ENCODE assay signal across 18 cellular contexts in the genomic region with DNA sequence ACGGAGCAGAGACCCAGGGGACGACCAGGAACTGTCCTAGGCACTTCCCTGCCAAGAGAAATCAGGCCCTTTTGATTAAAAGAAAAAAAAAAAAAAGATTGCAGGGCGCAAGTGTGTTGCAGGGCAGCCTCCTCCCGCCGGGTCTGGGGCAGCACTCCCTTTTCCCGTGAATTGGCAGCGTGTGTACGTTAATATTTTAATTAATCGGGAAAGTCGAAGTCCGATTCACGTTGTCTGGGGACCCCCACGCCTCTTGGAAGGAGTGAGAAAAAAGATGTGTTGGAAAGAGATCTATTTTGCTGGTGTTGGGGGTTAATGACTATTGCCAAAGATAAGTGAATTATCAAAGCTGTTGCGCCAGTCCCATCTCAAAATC. TPM values are rescaled to one million over a fixed set of nuclear protein-coding genes. Genes with fewer than 3 reads are reported as not detected.
DNase-seq lines count a peak whose midpoint lies in the region; ATAC-seq and TF ChIP-seq lines count a peak whose summit lies in the region.
"Had no signal": no experiment of that assay in that cellular context is flagged by ENCODE, and none has a peak within 500 bp of the region (broad histone marks: within the 10 kb centered on the region; RNA-seq: fewer than 3 reads in every experiment).

No MANE protein-coding gene starts in this region.

- TF ChIP-seq CTCF in NB4 (IDR thresholded peaks at IDR 0.05; ENCODE audit: low read depth, low read length) (no peak), smooth muscle cell (IDR thresholded peaks at IDR 0.05; ENCODE audit: borderline replicate concordance, insufficient read depth, poor library complexity, severe bottlenecking) (no peak)

- H3K79me2 ChIP-seq in smooth muscle cell (ENCODE audit: low read depth), result no peaks in the 10 kb centered on the region

- H3K4me3 Mint-ChIP-seq in activated T-cell treated with anti-CD3 and anti-CD28 coated beads, Interleukin-2, amount 50 U/mL, for 72 hours, result no peak overlapping the region
- H3K4me3 Mint-ChIP-seq in immature natural killer cell, result peak overlapping the region in 4 of 5 donors; percentile 18 to 66 (median 36)

- H3K36me3 ChIP-seq in smooth muscle cell (ENCODE audit: low read depth), result no peaks in the 10 kb centered on the region
- H3K36me3 ChIP-seq: ascending aorta, spleen had no signal

- H2AFZ ChIP-seq in smooth muscle cell (ENCODE audit: low read depth), result no peak overlapping the region

- H3K4me1 ChIP-seq in smooth muscle cell (ENCODE audit: low read depth), result peaks cover 30% of the 10 kb centered on the region

- 7% methylated on average over 14 of the region's 14 CpGs for WGBS in smooth muscle cell (ENCODE audit: low lambda C conversion rate)

- no peak for TF ChIP-seq POLR2A in NB4 (IDR thresholded peaks at IDR 0.05; ENCODE audit: extremely low read depth, insufficient read length)

- no peak overlapping the region for H3K27ac ChIP-seq in smooth muscle cell (ENCODE audit: low read depth)
- H3K27ac ChIP-seq: ascending aorta, dorsolateral prefrontal cortex, spleen had no signal

- H3K4me2 ChIP-seq in smooth muscle cell, result peak overlapping the region; percentile 98

- no peaks in the 10 kb centered on the region for H3K9me3 Mint-ChIP-seq in activated T-cell treated with anti-CD3 and anti-CD28 coated beads, Interleukin-2, amount 50 U/mL, for 72 hours
- H3K9me3 Mint-ChIP-seq in immature natural killer cell, result peaks cover 0 to 10% (median 0%) of the 10 kb centered on the region in 6 donors
- H3K9me3 Mint-ChIP-seq: activated T-helper 17 cell treated with anti-CD3 and anti-CD28 coated beads, Interleukin-2, amount 50 U/mL, for 72 hours had no signal

- H4K20me1 ChIP-seq in smooth muscle cell (ENCODE audit: low read depth), result peaks cover 3% of the 10 kb centered on the region

- H3K36me3 Mint-ChIP-seq in activated T-cell treated with anti-CD3 and anti-CD28 coated beads, Interleukin-2, amount 50 U/mL, for 72 hours (ENCODE audit: insufficient read depth in 2 of 2), result no peaks in the 10 kb centered on the region
- no peaks in the 10 kb centered on the region for H3K36me3 Mint-ChIP-seq in immature natural killer cell

- H3K9me3 ChIP-seq in smooth muscle cell (replicated peaks; ENCODE audit: low read depth), result no peaks in the 10 kb centered on the region
- H3K9me3 ChIP-seq: ascending aorta had no signal

- no peaks in the 10 kb centered on the region for H3F3A ChIP-seq in smooth muscle cell (ENCODE audit: low read depth)

- H3K27me3 Mint-ChIP-seq in activated T-cell treated with anti-CD3 and anti-CD28 coated beads, Interleukin-2, amount 50 U/mL, for 72 hours (ENCODE audit: low read depth), result peaks cover 58% of the 10 kb centered on the region
- H3K27me3 Mint-ChIP-seq in immature natural killer cell (ENCODE audit: low read depth in 3 of 3), result peaks cover 28 to 64% (median 51%) of the 10 kb centered on the region in 3 donors

- peak overlapping the region; percentile 25 for H3K27ac Mint-ChIP-seq in activated T-cell treated with anti-CD3 and anti-CD28 coated beads, Interleukin-2, amount 50 U/mL, for 72 hours
- no peak overlapping the region for H3K27ac Mint-ChIP-seq in immature natural killer cell
- H3K27ac Mint-ChIP-seq: activated T-helper 17 cell treated with anti-CD3 and anti-CD28 coated beads, Interleukin-2, amount 50 U/mL, for 72 hours had no signal

- H3K4me3 ChIP-seq in NB4 (ENCODE audit: low read depth, low read length) (peak overlapping the region; percentile 47), smooth muscle cell (no peak overlapping the region)

- no peak for DNase-seq in activated T-cell treated with anti-CD3 and anti-CD28 coated beads, Interleukin-2, amount 50 U/mL, for 72 hours
- no peak for DNase-seq in activated T-cell treated with anti-CD3 and anti-CD28 coated beads, Interleukin-2, amount 50 U/mL, for 1 hour
- DNase-seq in NB4 (ENCODE audit: low read depth) (no peak), immature natural killer cell (no peak), smooth muscle cell (lab: John Stamatoyannopoulos, UW; ENCODE audit: unreplicated experiment) (no peak), NCI-H1048 (lab: John Stamatoyannopoulos, UW) (no peak), SIG-M5 (lab: John Stamatoyannopoulos, UW) (no peak), OCI-M2 (lab: John Stamatoyannopoulos, UW; ENCODE audit: unreplicated experiment) (no peak)
- DNase-seq: DMS79, dorsolateral prefrontal cortex, kidney glomerular epithelial cell, NCI-H1417, NCI-H446 had no signal

- H3K4me1 Mint-ChIP-seq in activated T-cell treated with anti-CD3 and anti-CD28 coated beads, Interleukin-2, amount 50 U/mL, for 72 hours (ENCODE audit: low read depth), result peaks cover 20% of the 10 kb centered on the region
- H3K4me1 Mint-ChIP-seq in immature natural killer cell, result peaks cover 20 to 21% of the 10 kb centered on the region in 2 donors

- no peak for ATAC-seq in activated T-cell treated with anti-CD3 and anti-CD28 coated beads, Interleukin-2, amount 50 U/mL, for 72 hours (replicated peaks in 1 of 2)
- ATAC-seq: activated CD4-positive, CD25-positive, alpha-beta regulatory T cell treated with anti-CD3 and anti-CD28 coated beads, Interleukin-2, amount 50 U/mL, for 24 hours; activated T-helper 17 cell treated with anti-CD3 and anti-CD28 coated beads, Interleukin-2, amount 50 U/mL, for 72 hours; SK-N-SH treated with all-trans-retinoic acid at 6 μM for 48 hours had no signal

- peaks cover 94% of the 10 kb centered on the region for H3K27me3 ChIP-seq in smooth muscle cell (ENCODE audit: low read depth)

- H3K9ac ChIP-seq in smooth muscle cell (ENCODE audit: low read depth), result no peak overlapping the region

RNA-seq across cellular contexts. Expression of a gene that starts 1.3 kb away (rescaled TPM):
- total RNA-seq in activated T-cell treated with anti-CD3 and anti-CD28 coated beads, Interleukin-2, amount 50 U/mL, for 72 hours, result not detected
- polyA plus RNA-seq in immature natural killer cell (not detected), smooth muscle cell (0.14 TPM in 1 of 2 replicates, not detected in the other)
- 0.04 TPM in 1 of 2 replicates, not detected in the other for total RNA-seq in smooth muscle cell
- total RNA-seq: activated T-helper 17 cell treated with anti-CD3 and anti-CD28 coated beads, Interleukin-2, amount 50 U/mL, for 72 hours had no signal

Comparison
In these comparisons a context has a peak if more than half of its experiments do, and no peak if none do; other contexts are left out.
1. H3K4me3 Mint-ChIP-seq: peak in immature natural killer cell (4 of 5); none in activated T-cell treated with anti-CD3 and anti-CD28 coated beads, Interleukin-2, amount 50 U/mL, for 72 hours (0 of 2).